In the genomic region with DNA sequence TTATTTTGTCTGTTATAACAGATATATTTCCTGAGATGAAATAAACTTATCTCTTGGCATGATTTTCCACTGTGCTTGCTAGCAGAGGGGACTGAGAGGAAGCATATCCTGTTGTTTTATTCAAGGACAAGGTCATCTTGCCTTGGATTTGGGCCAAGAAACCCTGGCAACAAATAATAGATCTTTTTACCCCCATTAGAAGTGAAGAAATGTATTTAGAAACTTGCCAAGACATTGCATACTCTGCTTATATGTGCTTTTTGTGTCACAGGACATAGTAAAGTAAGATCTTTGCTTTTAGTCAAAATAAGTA, we compare ENCODE assay signal across 14 cellular contexts.
DNase-seq lines count a peak whose midpoint lies in the region; ATAC-seq, FAIRE-seq and TF ChIP-seq lines count a peak whose summit lies in the region.
"Had no signal": no experiment of that assay in that cellular context is flagged by ENCODE, and none has a peak within 500 bp of the region (broad histone marks: within the 10 kb centered on the region; RNA-seq: fewer than 3 reads in every experiment).

No MANE protein-coding gene starts in this region.

- H3K9me3 Mint-ChIP-seq in astrocyte (ENCODE audit: unreplicated experiment) = no peaks in the 10 kb centered on the region
- H3K9me3 Mint-ChIP-seq: effector memory CD8-positive, alpha-beta T cell had no signal

- intact Hi-C loops in tibial artery (cut with DNase I; ENCODE audit: low total_unique reads) = no loop called here

- H3K27ac ChIP-seq in astrocyte (ENCODE audit: low read depth, low read length) = no peak overlapping the region
- H3K27ac ChIP-seq in tibial artery = peak overlapping the region; percentile 3 to 20
- H3K27ac ChIP-seq: HL-60 had no signal

- H3K36me3 ChIP-seq in astrocyte (ENCODE audit: insufficient read depth, low read length) (no peaks in the 10 kb centered on the region), tibial artery (no peaks in the 10 kb centered on the region)

- no peak overlapping the region for H2AFZ ChIP-seq in astrocyte (ENCODE audit: low read depth, low read length)

- TF ChIP-seq CTCF in astrocyte (IDR thresholded peaks at IDR 0.05; ENCODE audit: insufficient read depth, low read depth, low read length) = no peak
- no peak for TF ChIP-seq CTCF in tibial artery (IDR thresholded peaks at IDR 0.05)

- H3K27me3 Mint-ChIP-seq in astrocyte (ENCODE audit: low read depth, unreplicated experiment) = no peaks in the 10 kb centered on the region
- H3K27me3 Mint-ChIP-seq: effector memory CD8-positive, alpha-beta T cell; naive thymus-derived CD8-positive, alpha-beta T cell; stimulated activated naive B cell treated with anti-CD40 and anti-IgM and Interleukin-4, amounts not matched to agents 10 μg/mL and 1 μg/mL and 100 μg/mL, for 72 hours had no signal

- peaks cover 22% of the 10 kb centered on the region for H3K79me2 ChIP-seq in astrocyte (ENCODE audit: insufficient read depth, low read length)

- peak overlapping the region; percentile 34 for H3K4me2 ChIP-seq in astrocyte (ENCODE audit: low read length)

- no peak overlapping the region for H3K9ac ChIP-seq in astrocyte (ENCODE audit: low read length)

- ATAC-seq in GM19397 (IDR thresholded peaks at IDR 0.05; ENCODE audit: unreplicated experiment) = no peak
- ATAC-seq: effector memory CD8-positive, alpha-beta T cell; naive thymus-derived CD8-positive, alpha-beta T cell; stimulated activated naive B cell treated with anti-CD40 and anti-IgM and Interleukin-4, amounts not matched to agents 10 μg/mL and 1 μg/mL and 100 μg/mL, for 72 hours had no signal

- H3K36me3 Mint-ChIP-seq in astrocyte (ENCODE audit: low read depth, unreplicated experiment) = no peaks in the 10 kb centered on the region

- peak; percentile 52 for FAIRE-seq in astrocyte (lab: Jason Lieb, UNC)

- H3K27me3 ChIP-seq in astrocyte (ENCODE audit: insufficient read depth, low read length) = no peaks in the 10 kb centered on the region
- H3K27me3 ChIP-seq in tibial artery = no peaks in the 10 kb centered on the region

- H3K4me1 Mint-ChIP-seq in astrocyte (ENCODE audit: low read depth, unreplicated experiment) = peaks cover 32% of the 10 kb centered on the region

- H3K4me3 ChIP-seq in astrocyte (ENCODE audit: insufficient read depth, low read depth, low read length) (no peak overlapping the region), tibial artery (no peak overlapping the region)

- peaks cover 23% of the 10 kb centered on the region for H3K4me1 ChIP-seq in astrocyte (ENCODE audit: insufficient read depth, low read length)
- peaks cover 0 to 57% (median 17%) of the 10 kb centered on the region in 4 donors for H3K4me1 ChIP-seq in tibial artery

- DNase-seq in NCI-H146 (lab: John Stamatoyannopoulos, UW) (peak; percentile 25), NCI-H146 treated with DMSO at 0.1 percent for 48 hours (lab: John Stamatoyannopoulos, UW; ENCODE audit: unreplicated experiment) (no peak), astrocyte (ENCODE audit: low read depth) (no peak), iris pigment epithelial cell (ENCODE audit: low read depth) (peak; percentile 61), tibial artery (no peak), A172 (ENCODE audit: low spot score) (no peak)
- DNase-seq in stimulated activated CD4-positive, alpha-beta T cell treated with anti-CD3 and anti-CD28 coated beads, Interleukin-2, amount 100 ng/mL, for 48 hours = no peak
- DNase-seq: ACHN; effector memory CD8-positive, alpha-beta T cell; naive thymus-derived CD8-positive, alpha-beta T cell; stimulated activated CD4-positive, alpha-beta T cell treated with anti-CD3 and anti-CD28 coated beads, Interleukin-15, amount 100 ng/mL, for 24 hours; stimulated activated naive B cell treated with anti-CD40 and anti-IgM and Interleukin-4, amounts not matched to agents 10 μg/mL and 1 μg/mL and 100 μg/mL, for 72 hours had no signal

- no peak overlapping the region for H3K4me3 Mint-ChIP-seq in astrocyte (ENCODE audit: unreplicated experiment)
- H3K4me3 Mint-ChIP-seq: effector memory CD8-positive, alpha-beta T cell; naive thymus-derived CD8-positive, alpha-beta T cell; stimulated activated naive B cell treated with anti-CD40 and anti-IgM and Interleukin-4, amounts not matched to agents 10 μg/mL and 1 μg/mL and 100 μg/mL, for 72 hours had no signal

- no peaks in the 10 kb centered on the region for H4K20me1 ChIP-seq in astrocyte (ENCODE audit: insufficient read depth, low read length)

- peak overlapping the region; percentile 41 for H3K27ac Mint-ChIP-seq in astrocyte (ENCODE audit: unreplicated experiment)
- H3K27ac Mint-ChIP-seq: effector memory CD8-positive, alpha-beta T cell; naive thymus-derived CD8-positive, alpha-beta T cell; stimulated activated naive B cell treated with anti-CD40 and anti-IgM and Interleukin-4, amounts not matched to agents 10 μg/mL and 1 μg/mL and 100 μg/mL, for 72 hours had no signal

- no peaks in the 10 kb centered on the region for H3K9me3 ChIP-seq in astrocyte (ENCODE audit: insufficient read depth, low read depth, low read length)
- no peaks in the 10 kb centered on the region for H3K9me3 ChIP-seq in tibial artery

Comparison
In these comparisons a context has a peak if more than half of its experiments do, and no peak if none do; other contexts are left out.
1. DNase-seq: peak in NCI-H146 (single experiment) and iris pigment epithelial cell (single experiment); none in NCI-H146 treated with DMSO at 0.1 percent for 48 hours (single experiment), astrocyte (single experiment), tibial artery (0 of 2), A172 (single experiment) and stimulated activated CD4-positive, alpha-beta T cell treated with anti-CD3 and anti-CD28 coated beads, Interleukin-2, amount 100 ng/mL, for 48 hours (0 of 2).